Comparison of ENCODE assay signal across 10 cellular contexts in the genomic region with DNA sequence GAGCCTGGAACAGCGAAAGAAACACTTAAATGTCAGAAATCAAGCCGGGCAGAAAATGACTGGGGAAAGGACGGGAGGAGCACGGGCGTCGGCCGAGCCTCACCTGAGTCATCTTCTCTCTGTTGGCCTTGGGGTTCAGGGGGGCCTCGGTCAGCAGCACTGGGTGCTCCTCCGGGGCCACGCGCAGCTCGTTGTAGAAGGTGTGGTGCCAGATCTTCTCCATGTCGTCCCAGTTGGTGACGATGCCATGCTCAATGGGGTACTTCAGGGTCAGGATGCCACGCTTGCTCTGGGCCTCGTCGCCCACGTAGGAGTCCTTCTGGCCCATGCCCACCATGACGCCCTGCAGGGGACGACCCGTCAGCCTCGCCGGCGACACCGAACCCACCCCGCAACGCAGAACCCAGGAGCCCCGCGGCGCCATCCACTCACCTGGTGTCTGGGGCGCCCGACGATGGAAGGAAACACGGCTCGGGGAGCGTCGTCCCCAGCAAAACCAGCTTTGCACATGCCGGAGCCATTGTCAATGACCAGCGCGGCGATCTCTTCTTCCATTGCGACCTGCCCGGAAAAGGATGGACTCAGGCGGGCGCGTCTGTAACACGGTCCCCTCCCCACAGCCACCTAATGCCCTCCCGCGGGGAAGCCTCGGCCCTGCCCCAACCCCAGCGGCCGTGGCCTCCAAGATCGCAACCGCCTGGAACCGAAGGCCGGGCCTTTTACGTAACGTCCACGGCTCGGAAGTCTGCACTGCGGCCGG. TPM values are rescaled to one million over a fixed set of nuclear protein-coding genes. Genes with fewer than 3 reads are reported as not detected.
A peak's percentile ranks its signal among the peaks of the same experiment; 100 is the strongest.
DNase-seq lines count a peak whose midpoint lies in the region; ATAC-seq, FAIRE-seq and TF ChIP-seq lines count a peak whose summit lies in the region.
"Had no signal": no experiment of that assay in that cellular context is flagged by ENCODE, and none has a peak within 500 bp of the region (broad histone marks: within the 10 kb centered on the region; RNA-seq: fewer than 3 reads in every experiment).

No MANE protein-coding gene starts in this region.

- DNase-seq in H54 (ENCODE audit: insufficient read length, low spot score) (no peak), T-helper 17 cell (no peak), dorsolateral prefrontal cortex (no peak), upper lobe of left lung (peak in 1 of 2 donors; percentile 85), NCI-H2029 (lab: John Stamatoyannopoulos, UW) (no peak)

- no peak for TF ChIP-seq EP300 in upper lobe of left lung (IDR thresholded peaks at IDR 0.05)

- TF ChIP-seq CTCF in 22Rv1 (IDR thresholded peaks at IDR 0.05), result no peak
- TF ChIP-seq CTCF in dorsolateral prefrontal cortex (IDR thresholded peaks at IDR 0.05 in 54 of 56, conservative IDR thresholded peaks at IDR 0.05 in 2 of 56; ENCODE audit: low read depth in 1 of 56, partially characterized antibody in 56 of 56), result peak in 1 of 56 donors; percentile 12
- TF ChIP-seq CTCF in upper lobe of left lung (IDR thresholded peaks at IDR 0.05), result no peak

- WGBS in upper lobe of left lung, 2 donors, result 0 to 3% methylated on average over 7 to 26 of the region's 62 CpGs

- peaks cover 5% of the 10 kb centered on the region for H3K27me3 Mint-ChIP-seq in T-helper 17 cell

- peak overlapping the region; percentile 100 for H3K27ac ChIP-seq in 22Rv1
- peak overlapping the region; percentile 82 to 100 (median 97) for H3K27ac ChIP-seq in dorsolateral prefrontal cortex
- peak overlapping the region; percentile 92 to 100 (median 98) for H3K27ac ChIP-seq in upper lobe of left lung

- H3K4me3 Mint-ChIP-seq in T-helper 17 cell, result peak overlapping the region; percentile 99

- TF ChIP-seq POLR2A in H54 (IDR thresholded peaks at IDR 0.05; ENCODE audit: low read depth, low read length), result peak; percentile 30
- TF ChIP-seq POLR2A in upper lobe of left lung (IDR thresholded peaks at IDR 0.05), result no peak

- H3K36me3 Mint-ChIP-seq in T-helper 17 cell (ENCODE audit: low read depth), result peaks cover 16% of the 10 kb centered on the region

- H3K9me3 ChIP-seq in T-helper 17 cell (ENCODE audit: control insufficient read depth, low read length, poor library complexity, severe bottlenecking) (no peaks in the 10 kb centered on the region), mucosa of stomach (ENCODE audit: control insufficient read depth, low read length) (no peaks in the 10 kb centered on the region), upper lobe of left lung (no peaks in the 10 kb centered on the region)

- H3K27me3 ChIP-seq in dorsolateral prefrontal cortex, result no peaks in the 10 kb centered on the region
- no peaks in the 10 kb centered on the region for H3K27me3 ChIP-seq in mucosa of stomach (ENCODE audit: control insufficient read depth, insufficient read depth, low read length)
- H3K27me3 ChIP-seq in upper lobe of left lung, result no peaks in the 10 kb centered on the region

- peak overlapping the region; percentile 96 for H3K9ac ChIP-seq in mucosa of stomach (ENCODE audit: low read length)

- H3K36me3 ChIP-seq in mucosa of stomach (ENCODE audit: control insufficient read depth, insufficient read depth, low read length) (peaks cover 28% of the 10 kb centered on the region), upper lobe of left lung (peaks cover 8 to 41% (median 24%) of the 10 kb centered on the region in 4 donors)

- peaks cover 49% of the 10 kb centered on the region for H3K4me1 Mint-ChIP-seq in T-helper 17 cell

- H3K27ac Mint-ChIP-seq in T-helper 17 cell, result peak overlapping the region; percentile 99

- H3K4me3 ChIP-seq in dorsolateral prefrontal cortex, result peak overlapping the region; percentile 74 to 100 (median 94)
- peak overlapping the region; percentile 92 for H3K4me3 ChIP-seq in mucosa of stomach (ENCODE audit: low read length)
- peak overlapping the region; percentile 69 to 92 (median 82) for H3K4me3 ChIP-seq in upper lobe of left lung

- FAIRE-seq in H54 (lab: Jason Lieb, UNC), result no peak
- FAIRE-seq: endometrium, G401.6 had no signal

- intact Hi-C loops in dorsolateral prefrontal cortex (cut with DNase I), result loop anchor here in 1 of 2 donors (5.0 kb wide), 1 partner anchor 40 kb away; a partner anchor contains a TSS

- peaks cover 26% of the 10 kb centered on the region for H3K4me1 ChIP-seq in mucosa of stomach (ENCODE audit: control insufficient read depth, insufficient read depth, low read length)
- peaks cover 32 to 65% (median 49%) of the 10 kb centered on the region in 4 donors for H3K4me1 ChIP-seq in upper lobe of left lung

- ATAC-seq in T-helper 17 cell, result peak; percentile 5
- ATAC-seq in upper lobe of left lung (ENCODE audit: low FRiP score in 2 of 2), result no peak
- no peak for ATAC-seq in HG03442 (IDR thresholded peaks at IDR 0.05; ENCODE audit: unreplicated experiment)

RNA-seq across cellular contexts. Expression of a gene that starts 0.6 kb away (rescaled TPM):
- total RNA-seq in T-helper 17 cell (1,000 to 10,000 TPM; 1,202 to 1,502 TPM), dorsolateral prefrontal cortex (1,000 to 10,000 TPM in 85 of 120 experiments, 100 to 1,000 TPM in 35; 558 to 1,589 (median 1,117) TPM), upper lobe of left lung (1,000 to 10,000 TPM in 5 of 6 donors, 100 to 1,000 TPM in 1; 902 to 3,864 (median 2,097) TPM)

RNA-seq across cellular contexts. Expression of a gene that starts 16.2 kb away (rescaled TPM):
- total RNA-seq in T-helper 17 cell, result under 1 TPM; 0.65 to 0.72 TPM
- total RNA-seq in dorsolateral prefrontal cortex, result 1 to 10 TPM in 111 of 120 experiments, under 1 TPM in 9; 0.52 to 5.1 (median 2.0) TPM
- 10 to 100 TPM in 1 of 6 donors, 1 to 10 TPM in 5; 2.7 to 37.7 (median 3.9) TPM for total RNA-seq in upper lobe of left lung

RNA-seq across cellular contexts. Expression of a gene that starts 40.2 kb away (rescaled TPM):
- total RNA-seq in T-helper 17 cell, result 10 to 100 TPM; 25.2 to 30.6 TPM
- 10 to 100 TPM; 11.9 to 29.9 (median 19.3) TPM for total RNA-seq in dorsolateral prefrontal cortex
- 10 to 100 TPM; 22.0 to 70.2 (median 32.5) TPM for total RNA-seq in upper lobe of left lung
